19 cellular contexts compared by ENCODE assay signal in the genomic region with DNA sequence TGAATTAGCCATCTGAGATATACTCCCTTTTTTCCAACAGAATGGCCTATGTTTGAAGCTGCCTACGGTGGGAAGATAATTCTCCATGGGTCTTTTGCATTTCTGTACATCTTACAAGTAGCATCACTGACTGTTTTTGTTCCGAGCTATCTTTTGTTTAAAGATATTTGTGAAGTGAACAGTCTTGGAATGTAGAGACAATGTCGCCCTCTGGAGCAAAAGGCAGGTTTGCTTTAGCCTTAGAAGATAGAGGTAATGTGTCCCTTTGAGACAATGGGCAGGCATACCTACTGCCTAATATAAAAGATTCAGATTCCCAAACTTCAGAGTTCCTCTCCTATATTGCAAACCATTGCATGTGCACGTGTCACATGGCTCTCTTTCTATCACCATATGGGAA.
"Had no signal": no experiment of that assay in that cellular context is flagged by ENCODE, and none has a peak within 500 bp of the region (broad histone marks: within the 10 kb centered on the region; RNA-seq: fewer than 3 reads in every experiment).

No MANE protein-coding gene starts in this region.

- DNase-seq: activated CD4-positive, alpha-beta T cell treated with anti-CD3 and anti-CD28 coated beads for 48 hours; activated CD4-positive, CD25-positive, alpha-beta regulatory T cell; activated CD8-positive, alpha-beta memory T cell treated with anti-CD3 and anti-CD28 coated beads, Interleukin-2, amount 50 U/mL, for 48 hours; activated CD8-positive, alpha-beta T cell treated with anti-CD3 and anti-CD28 coated beads, Interleukin-2, amount 10 ng/mL, durations not matched to agents 7 days and 5 days; activated effector memory CD4-positive, alpha-beta T cell treated with Interleukin-2 at 50 U/mL for 16 hours; activated T-cell treated with anti-CD3 and anti-CD28 coated beads, Interleukin-2, amount 50 U/mL, for 48 hours; cerebellar nuclear complex; effector memory CD4-positive, alpha-beta T cell; left ventricle myocardium superior; nephron progenitor cell; occipital lobe; posterior cingulate gyrus; sigmoid colon; stimulated activated CD8-positive, alpha-beta memory T cell treated with anti-CD3 and anti-CD28 coated beads, Interleukin-4, amount 100 ng/mL, for 48 hours; stimulated activated naive CD4-positive, alpha-beta T cell had no signal

- H3K9me3 Mint-ChIP-seq: activated naive CD4-positive, alpha-beta T cell treated with anti-CD3 and anti-CD28 coated beads, Interleukin-2, amount 50 U/mL, for 24 hours; nephron progenitor cell; T-helper 2 cell treated with Interferon-gamma antibody and Interleukin-4, amounts not matched to agents 5 μg/mL and 100 μg/mL, for 36 hours had no signal

- H3K27me3 ChIP-seq: ascending aorta, esophagus muscularis mucosa, sigmoid colon had no signal

- ATAC-seq: activated CD8-positive, alpha-beta T cell treated with anti-CD3 and anti-CD28 coated beads, Interleukin-2, amount 10 ng/mL, durations not matched to agents 7 days and 5 days; left ventricle myocardium superior had no signal

- H3K4me3 Mint-ChIP-seq: activated CD8-positive, alpha-beta T cell treated with anti-CD3 and anti-CD28 coated beads, Interleukin-2, amount 10 ng/mL, durations not matched to agents 7 days and 5 days; activated naive CD4-positive, alpha-beta T cell treated with anti-CD3 and anti-CD28 coated beads, Interleukin-2, amount 50 U/mL, for 24 hours; nephron progenitor cell; T-helper 2 cell treated with Interferon-gamma antibody and Interleukin-4, amounts not matched to agents 5 μg/mL and 100 μg/mL, for 36 hours had no signal

- H3K27ac ChIP-seq: ascending aorta, esophagus muscularis mucosa, sigmoid colon had no signal

- H3K4me1 ChIP-seq: ascending aorta, esophagus muscularis mucosa, sigmoid colon had no signal

- H3K9me3 ChIP-seq: ascending aorta, esophagus muscularis mucosa, sigmoid colon had no signal

- H3K36me3 Mint-ChIP-seq: activated naive CD4-positive, alpha-beta T cell treated with anti-CD3 and anti-CD28 coated beads, Interleukin-2, amount 50 U/mL, for 24 hours had no signal

- H3K36me3 ChIP-seq: ascending aorta, esophagus muscularis mucosa, sigmoid colon had no signal

- H3K27ac Mint-ChIP-seq: activated CD8-positive, alpha-beta T cell treated with anti-CD3 and anti-CD28 coated beads, Interleukin-2, amount 10 ng/mL, durations not matched to agents 7 days and 5 days; activated naive CD4-positive, alpha-beta T cell treated with anti-CD3 and anti-CD28 coated beads, Interleukin-2, amount 50 U/mL, for 24 hours; nephron progenitor cell; T-helper 2 cell treated with Interferon-gamma antibody and Interleukin-4, amounts not matched to agents 5 μg/mL and 100 μg/mL, for 36 hours had no signal

- H3K27me3 Mint-ChIP-seq: activated naive CD4-positive, alpha-beta T cell treated with anti-CD3 and anti-CD28 coated beads, Interleukin-2, amount 50 U/mL, for 24 hours had no signal

- H3K4me3 ChIP-seq: ascending aorta, esophagus muscularis mucosa, sigmoid colon had no signal

- H3K4me1 Mint-ChIP-seq: activated naive CD4-positive, alpha-beta T cell treated with anti-CD3 and anti-CD28 coated beads, Interleukin-2, amount 50 U/mL, for 24 hours; nephron progenitor cell had no signal
